In genomic region chr2:138059967-138060635, GRCh38 we compare ENCODE assay signal across 9 cellular contexts.
DNase-seq lines count a peak whose midpoint lies in the region; ATAC-seq and TF ChIP-seq lines count a peak whose summit lies in the region.
"Had no signal": no experiment of that assay in that cellular context is flagged by ENCODE, and none has a peak within 500 bp of the region (broad histone marks: within the 10 kb centered on the region; RNA-seq: fewer than 3 reads in every experiment).

No MANE protein-coding gene starts in this region.

- no peak for TF ChIP-seq CTCF in HCT116 (IDR thresholded peaks at IDR 0.05 in 2 of 3, conservative IDR thresholded peaks at IDR 0.05 in 1 of 3; ENCODE audit: borderline replicate concordance in 1 of 3, insufficient read depth in 1 of 3, low read depth in 2 of 3, low read length in 2 of 3)

- no peak for TF ChIP-seq RAD21 in HCT116 (IDR thresholded peaks at IDR 0.05; ENCODE audit: low read depth)

- H3K9ac ChIP-seq in HCT116 (ENCODE audit: low read length) = no peak overlapping the region
- H3K9ac ChIP-seq: KMS-11 had no signal

- H2AFZ ChIP-seq in HCT116 (ENCODE audit: low read depth, low read length, poor library complexity, severe bottlenecking) = no peak overlapping the region

- no peak overlapping the region for H3K4me3 ChIP-seq in HCT116 (replicated peaks in 1 of 2; ENCODE audit: low read depth in 1 of 2, low read length in 2 of 2)
- no peak overlapping the region for H3K4me3 ChIP-seq in skeletal muscle cell (ENCODE audit: low read depth, low read length)

- H3K79me2 ChIP-seq in HCT116 (ENCODE audit: insufficient read depth, low read length) = no peaks in the 10 kb centered on the region

- CTCF ChIA-PET in HCT116 (lab: Charles Lee) = no interaction called here

- DNase-seq in HCT116 (ENCODE audit: low read depth, low spot score) = no peak
- DNase-seq in NCI-H748 treated with DMSO at 0.1 percent for 48 hours (lab: John Stamatoyannopoulos, UW) = peak; percentile 92
- peak; percentile 94 for DNase-seq in epithelial cell of prostate (ENCODE audit: low read depth, low spot score)
- peak; percentile 53 for DNase-seq in skeletal muscle cell (ENCODE audit: low read depth)
- DNase-seq in ecto neural progenitor cell (ENCODE audit: low spot score) = no peak
- DNase-seq in amniotic stem cell (lab: John Stamatoyannopoulos, UW) = no peak
- DNase-seq in dedifferentiated amniotic fluid mesenchymal stem cell (ENCODE audit: extremely low spot score) = no peak

- H3K4me2 ChIP-seq in HCT116 (ENCODE audit: low read length) = no peak overlapping the region
- H3K4me2 ChIP-seq: KMS-11 had no signal

- H3K4me1 ChIP-seq in HCT116 (ENCODE audit: control insufficient read depth in 1 of 2, insufficient read depth in 2 of 2, low read length in 2 of 2) = peaks cover 0 to 4% of the 10 kb centered on the region in 2 experiments; a peak in 1 of 4 replicates

- no TSS peak for BruUV-seq in HCT116 (replicated peaks; lab: Mats Ljungman, UMichigan)

- H3K36me3 ChIP-seq in HCT116 (ENCODE audit: control insufficient read depth in 1 of 2, insufficient read depth in 2 of 2, low read length in 2 of 2) = no peaks in the 10 kb centered on the region

- H4K20me1 ChIP-seq in HCT116 (ENCODE audit: insufficient read depth) = no peaks in the 10 kb centered on the region

- no peak for TF ChIP-seq POLR2A in HCT116 (IDR thresholded peaks at IDR 0.05; ENCODE audit: borderline replicate concordance, extremely low read depth, insufficient read depth, insufficient read length)

- POLR2A ChIA-PET in HCT116 (lab: Charles Lee) = no interaction called here

- intact Hi-C loops in HCT116 (cut with micrococcal nuclease) = no loop called here

- no peaks in the 10 kb centered on the region for H3K9me3 ChIP-seq in HCT116 (ENCODE audit: control insufficient read depth in 1 of 2, insufficient read depth in 1 of 2, low read depth in 1 of 2, low read length in 2 of 2)

- RAD21 ChIA-PET in HCT116 (lab: Charles Lee; ENCODE audit: low non-redundant PET in 1 of 2, low total read pairs in 2 of 2, uncharacterized antibody in 2 of 2, unreplicated experiment in 2 of 2) = no interaction called here

- no peak for ATAC-seq in HCT116
- no peak for ATAC-seq in HG03432 (IDR thresholded peaks at IDR 0.05; ENCODE audit: unreplicated experiment)

- no peaks in the 10 kb centered on the region for H3K9me2 ChIP-seq in HCT116 (ENCODE audit: insufficient read depth)

- H3K27me3 ChIP-seq in HCT116 (ENCODE audit: insufficient read depth, low read length) = no peaks in the 10 kb centered on the region

- H3K27ac ChIP-seq in HCT116 (ENCODE audit: low read depth, low read length) = no peak overlapping the region
- H3K27ac ChIP-seq in epithelial cell of prostate = peak overlapping the region; percentile 18
- H3K27ac ChIP-seq: KMS-11 had no signal

TF ChIP-seq in HCT116, 20 proteins besides CTCF, POLR2A, EP300 and RAD21:
- no peak for TF ChIP-seq ZFX (IDR thresholded peaks at IDR 0.05)
- 0 out of 2 replicates have a peak, but pooled peaks have one; percentile 45 for TF ChIP-seq CEBPB (IDR thresholded peaks at IDR 0.05; ENCODE audit: low read depth)

Comparison
In these comparisons a context has a peak if more than half of its experiments do, and no peak if none do; other contexts are left out.
1. DNase-seq: peak in NCI-H748 treated with DMSO at 0.1 percent for 48 hours (single experiment), epithelial cell of prostate (single experiment) and skeletal muscle cell (single experiment); none in HCT116 (single experiment), ecto neural progenitor cell (single experiment), amniotic stem cell (single experiment) and dedifferentiated amniotic fluid mesenchymal stem cell (single experiment).